8 cellular contexts compared by ENCODE assay signal in genomic region chr12:57839996-57840395, GRCh38. TPM values are rescaled to one million over a fixed set of nuclear protein-coding genes. Genes with fewer than 3 reads are reported as not detected.
DNase-seq lines count a peak whose midpoint lies in the region; ATAC-seq and TF ChIP-seq lines count a peak whose summit lies in the region.

No MANE protein-coding gene starts in this region.

- H3K4me1 ChIP-seq in liver (ENCODE audit: control insufficient read depth in 4 of 4, insufficient read depth in 4 of 4, low read length in 3 of 4) (peaks cover 45 to 98% (median 92%) of the 10 kb centered on the region in 4 donors), testis (peaks cover 92% of the 10 kb centered on the region)

- H3K36me3 Mint-ChIP-seq in activated T-cell treated with anti-CD3 and anti-CD28 coated beads, Interleukin-2, amount 50 U/mL, for 24 hours (ENCODE audit: low read depth): peaks cover 2% of the 10 kb centered on the region

- ATAC-seq in GM18909 (IDR thresholded peaks at IDR 0.05; ENCODE audit: poor library complexity, unreplicated experiment): no peak

- H3K9ac ChIP-seq in liver (ENCODE audit: low read depth in 1 of 2, low read length in 2 of 2): no peak overlapping the region

- 32% methylated on average over 5 of the region's 5 CpGs for WGBS in liver
- WGBS in testis, 2 donors: 36 to 56% methylated on average over 5 of the region's 5 CpGs

- H3K4me3 ChIP-seq in liver (ENCODE audit: low read depth in 1 of 3, low read length in 3 of 3) (no peak overlapping the region), testis (no peak overlapping the region)

- H3K27me3 Mint-ChIP-seq in activated T-cell treated with anti-CD3 and anti-CD28 coated beads, Interleukin-2, amount 50 U/mL, for 24 hours: no peaks in the 10 kb centered on the region

- TF ChIP-seq RAD21 in liver (IDR thresholded peaks at IDR 0.05): no peak

- TF ChIP-seq POLR2A in testis (IDR thresholded peaks at IDR 0.05): no peak

- H3K36me3 ChIP-seq in liver (ENCODE audit: control insufficient read depth in 4 of 4, insufficient read depth in 3 of 4, low read depth in 1 of 4, low read length in 3 of 4) (no peaks in the 10 kb centered on the region), testis (ENCODE audit: low read depth, missing control alignments) (no peaks in the 10 kb centered on the region)

- H3K4me3 Mint-ChIP-seq in activated T-cell treated with anti-CD3 and anti-CD28 coated beads, Interleukin-2, amount 50 U/mL, for 24 hours: no peak overlapping the region

- H3K9me3 Mint-ChIP-seq in activated T-cell treated with anti-CD3 and anti-CD28 coated beads, Interleukin-2, amount 50 U/mL, for 24 hours: no peaks in the 10 kb centered on the region

- TF ChIP-seq CTCF in VCaP (conservative IDR thresholded peaks at IDR 0.05): no peak
- TF ChIP-seq CTCF in liver (IDR thresholded peaks at IDR 0.05; ENCODE audit: low read depth, low read length, missing input control): no peak
- TF ChIP-seq CTCF in testis (IDR thresholded peaks at IDR 0.05): no peak

- intact Hi-C loops in testis (cut with DNase I; ENCODE audit: low total_unique reads): no loop called here

- H3K27me3 ChIP-seq in liver (ENCODE audit: control insufficient read depth in 4 of 4, insufficient read depth in 4 of 4, low read length in 3 of 4): no peaks in the 10 kb centered on the region
- no peaks in the 10 kb centered on the region for H3K27me3 ChIP-seq in testis

- H3K9me3 ChIP-seq in liver (ENCODE audit: control insufficient read depth in 4 of 4, low read length in 3 of 4) (no peaks in the 10 kb centered on the region), testis (no peaks in the 10 kb centered on the region)

- H3K27ac ChIP-seq in VCaP (peak overlapping the region; percentile 31; the same call in 1 of the 2 replicates), liver (ENCODE audit: low read depth in 1 of 2, low read length in 2 of 2) (peak overlapping the region; percentile 37 to 47), testis (peak overlapping the region; percentile 9 to 15)

- DNase-seq in activated T-cell treated with anti-CD3 and anti-CD28 coated beads, Interleukin-2, amount 50 U/mL, for 24 hours: no peak
- DNase-seq in activated T-cell treated with anti-CD3 and anti-CD28 coated beads for 4 hours (no peak), testis (no peak), DMS153 treated with DMSO at 0.1 percent for 48 hours (lab: John Stamatoyannopoulos, UW; ENCODE audit: unreplicated experiment) (no peak), GM03348 (ENCODE audit: low spot score) (no peak)

- peaks cover 93% of the 10 kb centered on the region for H3K4me1 Mint-ChIP-seq in activated T-cell treated with anti-CD3 and anti-CD28 coated beads, Interleukin-2, amount 50 U/mL, for 24 hours (ENCODE audit: low read depth)

- peak overlapping the region; percentile 90 for H3K27ac Mint-ChIP-seq in activated T-cell treated with anti-CD3 and anti-CD28 coated beads, Interleukin-2, amount 50 U/mL, for 24 hours

TF ChIP-seq in liver, 16 proteins besides CTCF, POLR2A, EP300 and RAD21:
- TF ChIP-seq ATF3 (IDR thresholded peaks at IDR 0.05) (no peak), NR2F2 (IDR thresholded peaks at IDR 0.05) (no peak), FOXA2 (IDR thresholded peaks at IDR 0.05) (no peak), HNF4A (conservative IDR thresholded peaks at IDR 0.05) (no peak), ZBTB33 (IDR thresholded peaks at IDR 0.05) (no peak), FOXA1 (IDR thresholded peaks at IDR 0.05) (no peak), GABPA (IDR thresholded peaks at IDR 0.05 in 1 of 2, conservative IDR thresholded peaks at IDR 0.05 in 1 of 2) (no peak), RXRA (IDR thresholded peaks at IDR 0.05) (no peak), HNF4G (IDR thresholded peaks at IDR 0.05) (no peak), MAX (IDR thresholded peaks at IDR 0.05) (no peak), EGR1 (IDR thresholded peaks at IDR 0.05; ENCODE audit: low read depth in 2 of 2) (no peak), SP1 (IDR thresholded peaks at IDR 0.05) (no peak), REST (IDR thresholded peaks at IDR 0.05) (no peak), JUND (IDR thresholded peaks at IDR 0.05) (no peak), YY1 (IDR thresholded peaks at IDR 0.05) (no peak)

RNA-seq across cellular contexts. Expression of gene CTDSP2, which starts 6.5 kb away (rescaled TPM):
- total RNA-seq in liver (10 to 100 TPM; 38.6 to 60.9 TPM), testis (100 to 1,000 TPM; 103 to 140 TPM)
- polyA plus RNA-seq in liver (10 to 100 TPM; 20.1 to 48.9 TPM), testis (ENCODE audit: insufficient read depth, low read depth, low replicate concordance) (123 TPM)

RNA-seq across cellular contexts. Expression of gene AVIL, which starts 21.5 kb away (rescaled TPM):
- total RNA-seq in liver (1 to 10 TPM; 1.3 to 6.4 TPM), testis (1 to 10 TPM; 3.1 to 4.4 TPM)
- polyA plus RNA-seq in liver (1 to 10 TPM in 1 of 2 donors, under 1 TPM in 1; 0.48 to 1.8 TPM), testis (ENCODE audit: insufficient read depth, low read depth, low replicate concordance) (6.0 TPM)

RNA-seq across cellular contexts. Expression of gene TSFM, which starts 57.4 kb away (rescaled TPM):
- total RNA-seq in liver (10 to 100 TPM; 14.6 to 18.1 TPM), testis (10 to 100 TPM; 26.9 to 30.0 TPM)
- polyA plus RNA-seq in liver (10 to 100 TPM; 58.2 to 60.5 TPM), testis (ENCODE audit: insufficient read depth, low read depth, low replicate concordance) (51.2 TPM)
